11 cellular contexts compared by ENCODE assay signal in the genomic region with DNA sequence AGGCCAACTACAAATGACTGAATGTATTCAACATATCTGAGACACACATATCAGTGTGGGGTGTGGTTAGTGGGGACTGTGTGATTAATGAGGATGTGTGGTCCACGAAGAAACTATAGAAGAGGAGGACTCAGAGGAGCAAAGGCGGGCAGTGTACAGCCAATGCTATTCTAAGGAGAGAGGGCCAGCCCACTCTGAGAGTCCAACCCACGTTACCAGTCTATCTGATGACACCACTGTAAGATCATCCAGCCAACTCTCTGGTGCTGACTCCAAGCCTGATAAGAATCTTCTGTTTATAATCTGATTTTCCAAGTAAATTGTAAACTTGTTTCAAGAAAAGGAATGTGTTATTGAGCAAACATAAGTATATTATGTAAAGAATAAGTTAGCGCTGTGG. TPM values are rescaled to one million over a fixed set of nuclear protein-coding genes. Genes with fewer than 3 reads are reported as not detected.
DNase-seq lines count a peak whose midpoint lies in the region; ATAC-seq and FAIRE-seq lines count a peak whose summit lies in the region.
"Had no signal": no experiment of that assay in that cellular context is flagged by ENCODE, and none has a peak within 500 bp of the region (broad histone marks: within the 10 kb centered on the region; RNA-seq: fewer than 3 reads in every experiment).

No MANE protein-coding gene starts in this region.

- CTCF ChIA-PET in naive thymus-derived CD4-positive, alpha-beta T cell (lab: Charles Lee), result interaction anchor here (0.6 to 9.1 kb wide), 6 partner anchors 14 to 692 kb away, joined by 3 to 100 read pairs (median 4); no protein-coding TSS in a partner anchor

- POLR2A ChIA-PET in naive thymus-derived CD4-positive, alpha-beta T cell (lab: Charles Lee), result no interaction called here

- H3K4me1 Mint-ChIP-seq in naive thymus-derived CD4-positive, alpha-beta T cell, result peaks cover 0 to 16% (median 4%) of the 10 kb centered on the region in 7 donors
- peaks cover 18% of the 10 kb centered on the region for H3K4me1 Mint-ChIP-seq in activated T-cell treated with anti-CD3 and anti-CD28 coated beads, Interleukin-2, amount 50 U/mL, for 4 hours (ENCODE audit: low read depth)

- H3K27ac Mint-ChIP-seq in naive thymus-derived CD4-positive, alpha-beta T cell, result no peak overlapping the region

- no peaks in the 10 kb centered on the region for H3K36me3 Mint-ChIP-seq in naive thymus-derived CD4-positive, alpha-beta T cell
- no peaks in the 10 kb centered on the region for H3K36me3 Mint-ChIP-seq in activated T-cell treated with anti-CD3 and anti-CD28 coated beads, Interleukin-2, amount 50 U/mL, for 4 hours (ENCODE audit: insufficient read depth)

- no peak for FAIRE-seq in urothelium cell line (lab: Jason Lieb, UNC)

- H3K36me3 ChIP-seq in naive thymus-derived CD4-positive, alpha-beta T cell (ENCODE audit: control insufficient read depth in 2 of 3, insufficient read depth in 3 of 3, low read length in 3 of 3), result no peaks in the 10 kb centered on the region
- H3K36me3 ChIP-seq: SJCRH30 had no signal

- H3K9me3 Mint-ChIP-seq in naive thymus-derived CD4-positive, alpha-beta T cell, result no peaks in the 10 kb centered on the region
- no peaks in the 10 kb centered on the region for H3K9me3 Mint-ChIP-seq in activated T-cell treated with anti-CD3 and anti-CD28 coated beads, Interleukin-2, amount 50 U/mL, for 4 hours

- H3K9me3 ChIP-seq in naive thymus-derived CD4-positive, alpha-beta T cell (ENCODE audit: control insufficient read depth in 2 of 3, low read length in 3 of 3), result no peaks in the 10 kb centered on the region
- H3K9me3 ChIP-seq: SJCRH30 had no signal

- no peaks in the 10 kb centered on the region for H3K4me1 ChIP-seq in naive thymus-derived CD4-positive, alpha-beta T cell (ENCODE audit: control insufficient read depth in 2 of 2, insufficient read depth in 2 of 2, low read length in 2 of 2)
- H3K4me1 ChIP-seq: SJCRH30 had no signal

- no peak overlapping the region for H3K4me3 Mint-ChIP-seq in naive thymus-derived CD4-positive, alpha-beta T cell
- H3K4me3 Mint-ChIP-seq in activated T-cell treated with anti-CD3 and anti-CD28 coated beads, Interleukin-2, amount 50 U/mL, for 4 hours, result no peak overlapping the region

- DNase-seq in NCI-H748 (lab: John Stamatoyannopoulos, UW; ENCODE audit: unreplicated experiment), result peak; percentile 10
- no peak for DNase-seq in NCI-H748 treated with DMSO at 0.1 percent for 48 hours (lab: John Stamatoyannopoulos, UW)
- peak; percentile 71 for DNase-seq in NCI-H1436 treated with DMSO at 0.1 percent for 48 hours (lab: John Stamatoyannopoulos, UW)
- peak; percentile 96 for DNase-seq in amniotic epithelial cell (ENCODE audit: low read depth)
- DNase-seq in naive thymus-derived CD4-positive, alpha-beta T cell, result no peak
- DNase-seq in urothelium cell line (ENCODE audit: low spot score), result no peak
- DNase-seq in activated T-cell treated with anti-CD3 and anti-CD28 coated beads, Interleukin-2, amount 50 U/mL, for 4 hours, result no peak
- DNase-seq: ACHN, activated T-cell treated with anti-CD3 and anti-CD28 coated beads for 4 hours, SJCRH30 had no signal

- no peaks in the 10 kb centered on the region for H3K27me3 Mint-ChIP-seq in naive thymus-derived CD4-positive, alpha-beta T cell
- no peaks in the 10 kb centered on the region for H3K27me3 Mint-ChIP-seq in activated T-cell treated with anti-CD3 and anti-CD28 coated beads, Interleukin-2, amount 50 U/mL, for 4 hours (ENCODE audit: low read depth)

- no peak overlapping the region for H3K27ac ChIP-seq in naive thymus-derived CD4-positive, alpha-beta T cell (ENCODE audit: low read depth, low read length)
- H3K27ac ChIP-seq: SJCRH30 had no signal

- H3K4me3 ChIP-seq in naive thymus-derived CD4-positive, alpha-beta T cell (ENCODE audit: low read length), result no peak overlapping the region
- H3K4me3 ChIP-seq: SJCRH30 had no signal

- H3K27me3 ChIP-seq in naive thymus-derived CD4-positive, alpha-beta T cell (ENCODE audit: control insufficient read depth in 2 of 2, insufficient read depth in 2 of 2, low read length in 2 of 2), result no peaks in the 10 kb centered on the region
- H3K27me3 ChIP-seq: SJCRH30 had no signal

- peak; percentile 67 for ATAC-seq in naive thymus-derived CD4-positive, alpha-beta T cell
- ATAC-seq in HG03097 (IDR thresholded peaks at IDR 0.05; ENCODE audit: low FRiP score, unreplicated experiment), result no peak
- no peak for ATAC-seq in activated T-cell treated with anti-CD3 and anti-CD28 coated beads, Interleukin-2, amount 50 U/mL, for 4 hours

- intact Hi-C loops in naive thymus-derived CD4-positive, alpha-beta T cell (cut with micrococcal nuclease), result loop anchor here in 1 of 2 donors (5.0 kb wide), 1 partner anchor 64 kb away; no protein-coding TSS in a partner anchor

RNA-seq across cellular contexts. Expression of gene MCF2L2, which starts 47.2 kb away (rescaled TPM):
- total RNA-seq in naive thymus-derived CD4-positive, alpha-beta T cell, result 1 to 10 TPM in 2 of 5 experiments, under 1 TPM in 3; 0.27 to 4.3 (median 0.67) TPM
- polyA plus RNA-seq in naive thymus-derived CD4-positive, alpha-beta T cell, result under 1 TPM in 1 of 2 donors, not detected in 1; 0.15 TPM
- 1 to 10 TPM in 2 of 3 donors, under 1 TPM in 1; 0.58 to 1.4 (median 1.3) TPM for total RNA-seq in activated T-cell treated with anti-CD3 and anti-CD28 coated beads, Interleukin-2, amount 50 U/mL, for 4 hours

Comparison
In these comparisons a context has a peak if more than half of its experiments do, and no peak if none do; other contexts are left out.
1. DNase-seq: peak in NCI-H748 (single experiment), NCI-H1436 treated with DMSO at 0.1 percent for 48 hours (single experiment) and amniotic epithelial cell (single experiment); none in NCI-H748 treated with DMSO at 0.1 percent for 48 hours (single experiment), naive thymus-derived CD4-positive, alpha-beta T cell (0 of 9), urothelium cell line (single experiment) and activated T-cell treated with anti-CD3 and anti-CD28 coated beads, Interleukin-2, amount 50 U/mL, for 4 hours (single experiment).